In genomic region chr12:57886590-57887363, GRCh38 we compare ENCODE assay signal across 16 cellular contexts. TPM values are rescaled to one million over a fixed set of nuclear protein-coding genes. Genes with fewer than 3 reads are reported as not detected.
DNase-seq lines count a peak whose midpoint lies in the region; ATAC-seq, FAIRE-seq and TF ChIP-seq lines count a peak whose summit lies in the region.
"Had no signal": no experiment of that assay in that cellular context is flagged by ENCODE, and none has a peak within 500 bp of the region (broad histone marks: within the 10 kb centered on the region; RNA-seq: fewer than 3 reads in every experiment).

No MANE protein-coding gene starts in this region.

- peaks cover 2% of the 10 kb centered on the region for H3K36me3 Mint-ChIP-seq in activated CD4-positive, alpha-beta T cell treated with anti-CD3 and anti-CD28 coated beads, Interleukin-2, amount 10 ng/mL, durations not matched to agents 24 days and 14 days (ENCODE audit: low read depth)

- no peaks in the 10 kb centered on the region for H3K27me3 ChIP-seq in SK-N-SH (ENCODE audit: insufficient read depth)
- no peaks in the 10 kb centered on the region for H3K27me3 ChIP-seq in K562 (ENCODE audit: control insufficient read depth in 2 of 2, insufficient read depth in 2 of 2, low read length in 2 of 2)
- H3K27me3 ChIP-seq in lung (ENCODE audit: control insufficient read depth, insufficient read depth): no peaks in the 10 kb centered on the region
- H3K27me3 ChIP-seq in transverse colon: no peaks in the 10 kb centered on the region

- peaks cover 36% of the 10 kb centered on the region in 2 experiments for H3K4me1 ChIP-seq in SK-N-SH (ENCODE audit: control insufficient read depth in 1 of 2, insufficient read depth in 2 of 2, low read depth in 1 of 2, low read length in 1 of 2)
- peaks cover 12 to 13% of the 10 kb centered on the region in 2 experiments for H3K4me1 ChIP-seq in K562 (replicated peaks in 1 of 2; ENCODE audit: control insufficient read depth in 2 of 2, insufficient read depth in 2 of 2, low read length in 2 of 2)
- H3K4me1 ChIP-seq in lung (ENCODE audit: control insufficient read depth in 2 of 2, insufficient read depth in 2 of 2, low read length in 2 of 2): peaks cover 12 to 24% of the 10 kb centered on the region in 2 donors
- peaks cover 40 to 75% (median 53%) of the 10 kb centered on the region in 4 donors for H3K4me1 ChIP-seq in transverse colon

- in situ Hi-C loops in K562 (cut with MboI): no loop called here
- in situ Hi-C loops in transverse colon (cut with MboI; ENCODE audit: low pct_ligation_motif_present in 1 of 4, low pct_unique_long_range_greater_than_20kb in 1 of 4, low sequenced_read_pairs in 3 of 4): no loop called here
- in situ Hi-C loops in ACHN (cut with HindIII; ENCODE audit: low pct_ligation_motif_present, low pct_unique_long_range_greater_than_20kb, low sequenced_read_pairs): no loop called here

- no peaks in the 10 kb centered on the region for H3K9me2 ChIP-seq in SK-N-SH

- H3K36me3 ChIP-seq in SK-N-SH (replicated peaks in 1 of 2; ENCODE audit: control insufficient read depth in 1 of 2, insufficient read depth in 2 of 2, low read length in 1 of 2) (no peaks in the 10 kb centered on the region), K562 (ENCODE audit: control insufficient read depth, insufficient read depth, low read length) (no peaks in the 10 kb centered on the region), lung (ENCODE audit: control insufficient read depth in 2 of 2, insufficient read depth in 2 of 2, low read length in 2 of 2) (no peaks in the 10 kb centered on the region), transverse colon (no peaks in the 10 kb centered on the region)
- H3K36me3 ChIP-seq: neutrophil had no signal

- H3K9me3 Mint-ChIP-seq in activated CD4-positive, alpha-beta T cell treated with anti-CD3 and anti-CD28 coated beads, Interleukin-2, amount 10 ng/mL, durations not matched to agents 24 days and 14 days: peaks cover 3% of the 10 kb centered on the region

- intact Hi-C loops in K562 (cut with micrococcal nuclease) (no loop called here), transverse colon (cut with DNase I; ENCODE audit: low total_unique reads) (no loop called here)
- intact Hi-C loops in activated CD4-positive, alpha-beta T cell treated with anti-CD3 and anti-CD28 coated beads, Interleukin-2, amount 10 ng/mL, durations not matched to agents 24 days and 14 days (cut with micrococcal nuclease): no loop called here

- no peak overlapping the region for H3K4me2 ChIP-seq in SK-N-SH
- H3K4me2 ChIP-seq in K562 (ENCODE audit: insufficient read depth, low read length): no peak overlapping the region

- TF ChIP-seq EP300 in SK-N-SH (IDR thresholded peaks at IDR 0.05; ENCODE audit: borderline replicate concordance in 1 of 2, low read depth in 1 of 2, low read length in 1 of 2) (no peak), K562 (IDR thresholded peaks at IDR 0.05; ENCODE audit: low read length) (no peak), transverse colon (IDR thresholded peaks at IDR 0.05; ENCODE audit: low read depth) (no peak)

- peaks cover 26% of the 10 kb centered on the region for H3F3A ChIP-seq in SK-N-SH (replicated peaks; ENCODE audit: insufficient read depth)

- peaks cover 16% of the 10 kb centered on the region for H3K4me1 Mint-ChIP-seq in activated CD4-positive, alpha-beta T cell treated with anti-CD3 and anti-CD28 coated beads, Interleukin-2, amount 10 ng/mL, durations not matched to agents 24 days and 14 days

- no peak for FAIRE-seq in K562 (lab: Jason Lieb, UNC)
- FAIRE-seq: astrocyte had no signal

- H3K9me1 ChIP-seq in K562 (ENCODE audit: control insufficient read depth, insufficient read depth, low read length): no peaks in the 10 kb centered on the region

- H3K27ac Mint-ChIP-seq in activated CD4-positive, alpha-beta T cell treated with anti-CD3 and anti-CD28 coated beads, Interleukin-2, amount 10 ng/mL, durations not matched to agents 24 days and 14 days: no peak overlapping the region
- H3K27ac Mint-ChIP-seq: activated T-cell treated with anti-CD3 and anti-CD28 coated beads, Interleukin-2, amount 50 U/mL, for 24 hours had no signal

- POLR2A ChIA-PET in SK-N-SH (lab: Yijun Ruan, JAX) (no interaction called here), K562 (lab: Yijun Ruan, JAX) (interaction anchor here (0.6 to 2.5 kb wide), 3 partner anchors 22 to 48 kb away, joined by 3 to 14 read pairs (median 3); no protein-coding TSS in a partner anchor)

- H3K9me3 ChIP-seq in SK-N-SH: 0 out of 2 replicates have a peak, but pooled peaks cover 4% of the 10 kb centered on the region
- no peaks in the 10 kb centered on the region for H3K9me3 ChIP-seq in K562 (replicated peaks; ENCODE audit: control insufficient read depth, insufficient read depth, low read depth, low read length)
- H3K9me3 ChIP-seq in lung (ENCODE audit: control insufficient read depth in 2 of 2, insufficient read depth in 1 of 2, low read length in 1 of 2): no peaks in the 10 kb centered on the region
- H3K9me3 ChIP-seq in transverse colon: no peaks in the 10 kb centered on the region
- H3K9me3 ChIP-seq: neutrophil had no signal

- H3K4me3 Mint-ChIP-seq in activated CD4-positive, alpha-beta T cell treated with anti-CD3 and anti-CD28 coated beads, Interleukin-2, amount 10 ng/mL, durations not matched to agents 24 days and 14 days: no peak overlapping the region
- H3K4me3 Mint-ChIP-seq: activated T-cell treated with anti-CD3 and anti-CD28 coated beads, Interleukin-2, amount 50 U/mL, for 24 hours had no signal

- H3K27ac ChIP-seq in SK-N-SH (ENCODE audit: low read depth in 2 of 2, low read length in 1 of 2): peak overlapping the region; percentile 91 to 93; a peak in 2 of 4 replicates
- H3K27ac ChIP-seq in K562 (ENCODE audit: extremely low read depth, low read depth, low read length): no peak overlapping the region
- H3K27ac ChIP-seq in lung (ENCODE audit: low read depth in 1 of 2, low read length in 1 of 2): peak overlapping the region; percentile 11 to 17
- peak overlapping the region; percentile 64 to 99 (median 95) for H3K27ac ChIP-seq in transverse colon
- H3K27ac ChIP-seq: neutrophil had no signal

- BruUV-seq in K562 (replicated peaks; lab: Mats Ljungman, UMichigan): no TSS peak

- CTCF ChIA-PET in SK-N-SH (lab: Yijun Ruan, JAX): interaction anchor here (0.7 to 1.9 kb wide), 2 partner anchors 10 to 55 kb away, joined by 3 to 9 read pairs; no protein-coding TSS in a partner anchor
- CTCF ChIA-PET in K562 (lab: Yijun Ruan, JAX; ENCODE audit: low intra/inter-chr PET ratio): no interaction called here

- no peak for TF ChIP-seq RAD21 in SK-N-SH (IDR thresholded peaks at IDR 0.05; ENCODE audit: low read length)
- no peak for TF ChIP-seq RAD21 in K562 (CRISPR knock-in tag; conservative IDR thresholded peaks at IDR 0.05 in 1 of 2, IDR thresholded peaks at IDR 0.05 in 1 of 2)

- ATAC-seq in SK-N-SH treated with all-trans-retinoic acid at 6 μM for 48 hours: no peak
- peak; percentile 12; the same call in 1 of the 3 replicates for ATAC-seq in K562
- no peak for ATAC-seq in lung (ENCODE audit: insufficient read depth, low FRiP score)

- H2AFZ ChIP-seq in SK-N-SH (ENCODE audit: low read depth): no peak overlapping the region
- peak overlapping the region; percentile 8; the same call in 1 of the 2 replicates for H2AFZ ChIP-seq in K562 (ENCODE audit: low read depth, low read length)

- TF ChIP-seq CTCF in SK-N-SH (IDR thresholded peaks at IDR 0.05) (no peak), K562 (IDR thresholded peaks at IDR 0.05 in 2 of 3, conservative IDR thresholded peaks at IDR 0.05 in 1 of 3; ENCODE audit: insufficient read depth in 2 of 3, low read depth in 1 of 3, low read length in 3 of 3) (no peak), lung (IDR thresholded peaks at IDR 0.05; ENCODE audit: control extremely low read depth, extremely low read depth) (no peak), transverse colon (IDR thresholded peaks at IDR 0.05) (no peak)

- DNase-seq in SK-N-SH (no peak), K562 (ENCODE audit: extremely low read depth in 1 of 4, low spot score in 3 of 4) (no peak), lung (ENCODE audit: low spot score) (no peak), transverse colon (no peak), ACHN (no peak), NCI-H1436 treated with DMSO at 0.1 percent for 48 hours (lab: John Stamatoyannopoulos, UW) (no peak)
- no peak for DNase-seq in activated CD4-positive, alpha-beta T cell treated with anti-CD3 and anti-CD28 coated beads, Interleukin-2, amount 10 ng/mL, durations not matched to agents 24 days and 14 days
- DNase-seq: activated CD4-positive, alpha-beta T cell treated with anti-CD3 and anti-CD28 coated beads for 1 hour; activated T-cell treated with anti-CD3 and anti-CD28 coated beads, Interleukin-2, amount 50 U/mL, for 24 hours; Caco-2; KG1; NCI-H187 treated with DMSO at 0.1 percent for 48 hours; stimulated activated CD4-positive, alpha-beta T cell treated with anti-CD3 and anti-CD28 coated beads, Interleukin-12 subunit alpha, Interleukin-12 subunit beta, amount 100 ng/mL, for 4 hours had no signal

- TF ChIP-seq POLR2A in K562 (conservative IDR thresholded peaks at IDR 0.05): no peak
- no peak for TF ChIP-seq POLR2A in transverse colon (IDR thresholded peaks at IDR 0.05)

- no peaks in the 10 kb centered on the region for H4K20me1 ChIP-seq in SK-N-SH (ENCODE audit: insufficient read depth)
- H4K20me1 ChIP-seq in K562 (replicated peaks; ENCODE audit: control insufficient read depth, insufficient read depth, low read length): no peaks in the 10 kb centered on the region

- H3K79me2 ChIP-seq in SK-N-SH (ENCODE audit: insufficient read depth) (no peaks in the 10 kb centered on the region), K562 (ENCODE audit: control insufficient read depth, insufficient read depth, low read length) (no peaks in the 10 kb centered on the region)

- no peak overlapping the region for H3K9ac ChIP-seq in SK-N-SH
- H3K9ac ChIP-seq in K562 (ENCODE audit: insufficient read depth in 1 of 2, low read depth in 2 of 2, low read length in 2 of 2): no peak overlapping the region

- peaks cover 6% of the 10 kb centered on the region for H3K27me3 Mint-ChIP-seq in activated CD4-positive, alpha-beta T cell treated with anti-CD3 and anti-CD28 coated beads, Interleukin-2, amount 10 ng/mL, durations not matched to agents 24 days and 14 days

- no peak overlapping the region for H3K4me3 ChIP-seq in SK-N-SH (ENCODE audit: low read depth in 2 of 2, low read length in 1 of 2)
- no peak overlapping the region for H3K4me3 ChIP-seq in K562
- H3K4me3 ChIP-seq in lung: no peak overlapping the region
- no peak overlapping the region for H3K4me3 ChIP-seq in transverse colon

- WGBS in SK-N-SH (ENCODE audit: low lambda C conversion rate): 98% methylated on average over 5 of the region's 5 CpGs
- 71% methylated on average over 5 of the region's 5 CpGs for WGBS in K562 (ENCODE audit: insufficient coverage, low coverage, missing lambda C conversion rate)
- 78 to 93% methylated on average over 5 of the region's 5 CpGs for WGBS in lung, 2 donors
- WGBS in transverse colon (ENCODE audit: low coverage in 1 of 2), 2 donors: 89 to 93% methylated on average over 5 of the region's 5 CpGs

RNA-seq across cellular contexts. Expression of gene CTDSP2, which starts 40.2 kb away (rescaled TPM):
- 117 and 119 TPM in 2 replicates for polyA plus RNA-seq in SK-N-SH (2012; rRNA removed)
- 87.3 and 102 TPM in 2 replicates for polyA plus RNA-seq in SK-N-SH (2012; cell fraction: cytosol; rRNA removed)
- polyA plus RNA-seq in SK-N-SH (2012; cell fraction: nucleus; rRNA removed): 145 and 147 TPM in 2 replicates
- total RNA-seq in K562 (2011; cell fraction: chromatin; rRNA removed; ENCODE audit: low replicate concordance): 89.2 and 157 TPM in 2 replicates
- 72.6 and 88.1 TPM in 2 replicates for total RNA-seq in K562 (2011; cell fraction: nucleolus; rRNA removed)
- total RNA-seq in K562 (2011; cell fraction: nucleoplasm; rRNA removed): 93.3 and 110 TPM in 2 replicates
- 42.0 and 60.5 TPM in 2 replicates for total RNA-seq in K562 (2014; rRNA removed)
- 46.6 and 47.7 TPM in 2 replicates for total RNA-seq in K562 (2014; rRNA removed; fragmentation: Illumina TruSeq; extraction: Trizol)
- total RNA-seq in K562 (2015; rRNA removed; fragmentation: Illumina TruSeq; extraction: Trizol): 39.8 and 40.2 TPM in 2 replicates
- total RNA-seq in K562 (2021): 93.7 and 108 TPM in 2 replicates
- polyA plus RNA-seq in K562 (2011; rRNA removed): 87.2 and 94.7 TPM in 2 replicates
- 115 and 117 TPM in 2 replicates for polyA plus RNA-seq in K562 (2011; cell fraction: cytosol; rRNA removed)
- 128 and 133 TPM in 2 replicates for polyA plus RNA-seq in K562 (2011; cell fraction: nucleus; rRNA removed)
- polyA plus RNA-seq in K562 (2012): 83.4 and 116 TPM in 2 replicates
- polyA plus RNA-seq in K562 (2014; fragmentation: Illumina TruSeq; extraction: Trizol): 86.4 and 89.3 TPM in 2 replicates
- polyA plus RNA-seq in K562 (2014; fragmentation: Nextera tagmentation; extraction: Ambion mirVana): 10 to 100 TPM; 20.4 to 24.1 TPM
- polyA plus RNA-seq in K562 (2014; rRNA removed): 62.5 and 64.5 TPM in 2 replicates
- polyA minus RNA-seq in K562 (2011; rRNA and poly(A)+ RNA removed): 102 and 145 TPM in 2 replicates
- polyA minus RNA-seq in K562 (2011; cell fraction: cytosol; rRNA and poly(A)+ RNA removed): 85.8 and 88.5 TPM in 2 replicates
- 40.9 and 69.2 TPM in 2 replicates for polyA minus RNA-seq in K562 (2011; cell fraction: nucleus; rRNA and poly(A)+ RNA removed)
- 100 to 1,000 TPM; 162 to 179 TPM for total RNA-seq in lung
- polyA plus RNA-seq in lung: 100 to 1,000 TPM in 1 of 2 donors, 10 to 100 TPM in 1; 46.8 to 104 TPM
- 100 to 1,000 TPM; 174 to 268 (median 231) TPM for total RNA-seq in transverse colon
- total RNA-seq in activated CD4-positive, alpha-beta T cell treated with anti-CD3 and anti-CD28 coated beads, Interleukin-2, amount 10 ng/mL, durations not matched to agents 24 days and 14 days: 81.4 and 82.7 TPM in 2 replicates

RNA-seq across cellular contexts. Expression of gene ATP23, which starts 54.6 kb away (rescaled TPM):
- polyA plus RNA-seq in SK-N-SH (2012; rRNA removed) (6.4 and 6.6 TPM in 2 replicates), K562 (2011; rRNA removed) (38.5 and 53.7 TPM in 2 replicates), K562 (2014; fragmentation: Illumina TruSeq; extraction: Trizol) (35.2 and 37.0 TPM in 2 replicates), K562 (2014; fragmentation: Nextera tagmentation; extraction: Ambion mirVana) (10 to 100 TPM in 1 of 2 experiments, 1 to 10 TPM in 1; 8.3 to 12.4 TPM), K562 (2014; rRNA removed) (31.9 and 32.8 TPM in 2 replicates), lung (1 to 10 TPM; 6.1 to 6.9 TPM)
- polyA plus RNA-seq in SK-N-SH (2012; cell fraction: cytosol; rRNA removed): 7.0 and 7.2 TPM in 2 replicates
- polyA plus RNA-seq in SK-N-SH (2012; cell fraction: nucleus; rRNA removed): 2.6 and 2.8 TPM in 2 replicates
- 4.7 and 8.2 TPM in 2 replicates for total RNA-seq in K562 (2011; cell fraction: chromatin; rRNA removed; ENCODE audit: low replicate concordance)
- total RNA-seq in K562 (2011; cell fraction: nucleolus; rRNA removed): 3.4 and 5.2 TPM in 2 replicates
- 5.9 and 8.9 TPM in 2 replicates for total RNA-seq in K562 (2011; cell fraction: nucleoplasm; rRNA removed)
- total RNA-seq in K562 (2014; rRNA removed) (21.3 and 32.6 TPM in 2 replicates), K562 (2014; rRNA removed; fragmentation: Illumina TruSeq; extraction: Trizol) (28.5 and 32.8 TPM in 2 replicates), K562 (2015; rRNA removed; fragmentation: Illumina TruSeq; extraction: Trizol) (33.6 and 33.9 TPM in 2 replicates), K562 (2021) (20.8 and 21.4 TPM in 2 replicates), lung (1 to 10 TPM; 3.6 to 5.7 TPM), transverse colon (10 to 100 TPM in 3 of 4 donors, under 1 TPM in 1; 0.80 to 41.8 (median 24.5) TPM)
- 25.6 and 40.5 TPM in 2 replicates for polyA plus RNA-seq in K562 (2011; cell fraction: cytosol; rRNA removed)
- 21.0 and 23.6 TPM in 2 replicates for polyA plus RNA-seq in K562 (2011; cell fraction: nucleus; rRNA removed)
- 19.0 and 20.4 TPM in 2 replicates for polyA plus RNA-seq in K562 (2012)
- 12.0 and 19.2 TPM in 2 replicates for polyA minus RNA-seq in K562 (2011; rRNA and poly(A)+ RNA removed)
- 3.4 and 18.2 TPM in 2 replicates for polyA minus RNA-seq in K562 (2011; cell fraction: cytosol; rRNA and poly(A)+ RNA removed)
- polyA minus RNA-seq in K562 (2011; cell fraction: nucleus; rRNA and poly(A)+ RNA removed): 6.5 and 7.6 TPM in 2 replicates
- total RNA-seq in activated CD4-positive, alpha-beta T cell treated with anti-CD3 and anti-CD28 coated beads, Interleukin-2, amount 10 ng/mL, durations not matched to agents 24 days and 14 days: 8.3 and 10.7 TPM in 2 replicates
